ENCODE assay signal across 8 cellular contexts in genomic region chr14:22837059-22837749, GRCh38. TPM values are rescaled to one million over a fixed set of nuclear protein-coding genes. Genes with fewer than 3 reads are reported as not detected.
DNase-seq lines count a peak whose midpoint lies in the region; ATAC-seq and TF ChIP-seq lines count a peak whose summit lies in the region.

No MANE protein-coding gene starts in this region.

- H4K5ac ChIP-seq in mesendoderm (ENCODE audit: low read length) = no peak overlapping the region

- H4K8ac ChIP-seq in mesendoderm (ENCODE audit: low read depth, low read length) = peak overlapping the region; percentile 65

- TF ChIP-seq POLR2A in upper lobe of left lung (IDR thresholded peaks at IDR 0.05) = peak in 2 of 4 donors; percentile 22 to 36

- peak overlapping the region; percentile 100 for H3K23ac ChIP-seq in mesendoderm (ENCODE audit: low read length)

- peak overlapping the region; percentile 88 for H3K4ac ChIP-seq in mesendoderm (ENCODE audit: low read depth, low read length)

- peak overlapping the region; percentile 92 for H3K27ac ChIP-seq in mesendoderm (ENCODE audit: low read depth, low read length)
- H3K27ac ChIP-seq in upper lobe of left lung = peak overlapping the region; percentile 89 to 97 (median 96)

- H2BK120ac ChIP-seq in mesendoderm (ENCODE audit: low read depth, low read length) = peak overlapping the region; percentile 47

- WGBS in mesendoderm (ENCODE audit: extremely low coverage, insufficient coverage, low lambda C conversion rate) = no CpG with 5 or more reads among the region's 60 CpGs
- WGBS in upper lobe of left lung, 2 donors = 1 to 7% methylated on average over 20 to 54 of the region's 60 CpGs

- TF ChIP-seq EP300 in upper lobe of left lung (IDR thresholded peaks at IDR 0.05) = no peak

- H3K27me3 ChIP-seq in NT2/D1 (ENCODE audit: insufficient read depth, insufficient read length) = no peaks in the 10 kb centered on the region
- no peaks in the 10 kb centered on the region for H3K27me3 ChIP-seq in mesendoderm (ENCODE audit: insufficient read depth, low read length, poor library complexity)
- H3K27me3 ChIP-seq in upper lobe of left lung = no peaks in the 10 kb centered on the region

- peaks cover 33% of the 10 kb centered on the region for H3K79me2 ChIP-seq in mesendoderm (ENCODE audit: control insufficient read depth, insufficient read depth, low read length)

- DNase-seq in NT2/D1 (ENCODE audit: low read depth, low spot score) (no peak), ecto neural progenitor cell (ENCODE audit: low spot score) (peak; percentile 66), mesendoderm (peak; percentile 67), upper lobe of left lung (peak in 1 of 2 donors; percentile 90), NAMALWA (ENCODE audit: low spot score) (no peak), SW 1271 (lab: John Stamatoyannopoulos, UW) (no peak)

- H3K18ac ChIP-seq in mesendoderm (ENCODE audit: low read length) = peak overlapping the region; percentile 84

- H2BK5ac ChIP-seq in mesendoderm (ENCODE audit: low read length) = peak overlapping the region; percentile 16

- H3K4me3 ChIP-seq in NT2/D1 (ENCODE audit: insufficient read length, low read depth) = peak overlapping the region; percentile 72
- H3K4me3 ChIP-seq in mesendoderm (ENCODE audit: low read length) = peak overlapping the region; percentile 86
- H3K4me3 ChIP-seq in upper lobe of left lung = peak overlapping the region; percentile 71 to 90 (median 76)

- peaks cover 19% of the 10 kb centered on the region for H3K79me1 ChIP-seq in mesendoderm (ENCODE audit: low read length)

- H2BK15ac ChIP-seq in mesendoderm (replicated peaks; ENCODE audit: low read depth) = no peak overlapping the region

- H3K36me3 ChIP-seq in ES-I3 (ENCODE audit: insufficient read depth, low read length) (peaks cover 11% of the 10 kb centered on the region; the same call in 1 of the 2 replicates), NT2/D1 (ENCODE audit: insufficient read depth, insufficient read length, low read length) (peaks cover 52% of the 10 kb centered on the region), mesendoderm (ENCODE audit: control insufficient read depth, insufficient read depth, low read length) (peaks cover 10% of the 10 kb centered on the region), upper lobe of left lung (peaks cover 0 to 31% (median 22%) of the 10 kb centered on the region in 4 donors)

- TF ChIP-seq CTCF in upper lobe of left lung (IDR thresholded peaks at IDR 0.05) = no peak

- peaks cover 19% of the 10 kb centered on the region for H3K4me1 ChIP-seq in ES-I3 (ENCODE audit: insufficient read depth, low read length)
- no peaks in the 10 kb centered on the region for H3K4me1 ChIP-seq in NT2/D1 (ENCODE audit: insufficient read depth, insufficient read length)
- peaks cover 12% of the 10 kb centered on the region for H3K4me1 ChIP-seq in mesendoderm (ENCODE audit: control insufficient read depth, low read depth, low read length)
- H3K4me1 ChIP-seq in upper lobe of left lung = peaks cover 19 to 26% (median 23%) of the 10 kb centered on the region in 4 donors

- H3K56ac ChIP-seq in mesendoderm (ENCODE audit: low read length) = peak overlapping the region; percentile 98

- H3K4me2 ChIP-seq in mesendoderm (ENCODE audit: low read length) = peak overlapping the region; percentile 95

- H3K9me3 ChIP-seq in ES-I3 (ENCODE audit: control insufficient read depth, insufficient read depth, low read length) (no peaks in the 10 kb centered on the region), NT2/D1 (ENCODE audit: insufficient read depth, low read length) (no peaks in the 10 kb centered on the region), upper lobe of left lung (no peaks in the 10 kb centered on the region)

- ATAC-seq in upper lobe of left lung (ENCODE audit: low FRiP score in 2 of 2) (peak; percentile 64 to 87), HG02571 (IDR thresholded peaks at IDR 0.05; ENCODE audit: unreplicated experiment) (no peak)

- H3K9ac ChIP-seq in ES-I3 (ENCODE audit: low read depth, low read length) (peak overlapping the region; percentile 92), NT2/D1 (ENCODE audit: insufficient read length, low read depth) (peak overlapping the region; percentile 86), mesendoderm (ENCODE audit: low read length) (peak overlapping the region; percentile 99)

- H2AK5ac ChIP-seq in mesendoderm (ENCODE audit: low read length) = no peak overlapping the region

RNA-seq across cellular contexts. Expression of gene MMP14, which starts 0.8 kb away (rescaled TPM):
- 188 TPM for polyA plus RNA-seq in mesendoderm (2013, experiment 1 of 2)
- 174 TPM for polyA plus RNA-seq in mesendoderm (2013, experiment 2 of 2)
- total RNA-seq in upper lobe of left lung = 100 to 1,000 TPM in 3 of 6 donors, 10 to 100 TPM in 3; 53.4 to 157 (median 104) TPM

RNA-seq across cellular contexts. Expression of gene MRPL52, which starts 7.5 kb away (rescaled TPM):
- 355 TPM for polyA plus RNA-seq in mesendoderm (2013, experiment 1 of 2)
- 362 TPM for polyA plus RNA-seq in mesendoderm (2013, experiment 2 of 2)
- total RNA-seq in upper lobe of left lung = 10 to 100 TPM in 5 of 6 donors, 1 to 10 TPM in 1; 9.4 to 88.2 (median 34.1) TPM

RNA-seq across cellular contexts. Expression of gene SLC7A7, which starts 22.0 kb away (rescaled TPM):
- polyA plus RNA-seq in mesendoderm (2013, experiment 1 of 2) = 8.9 TPM
- 8.0 TPM for polyA plus RNA-seq in mesendoderm (2013, experiment 2 of 2)
- 100 to 1,000 TPM in 2 of 6 donors, 10 to 100 TPM in 4; 55.0 to 120 (median 99.1) TPM for total RNA-seq in upper lobe of left lung

RNA-seq across cellular contexts. Expression of gene LRP10, which starts 34.3 kb away (rescaled TPM):
- 11.7 TPM for polyA plus RNA-seq in mesendoderm (2013, experiment 1 of 2)
- 11.5 TPM for polyA plus RNA-seq in mesendoderm (2013, experiment 2 of 2)
- total RNA-seq in upper lobe of left lung = 100 to 1,000 TPM in 5 of 6 donors, 10 to 100 TPM in 1; 90.2 to 169 (median 149) TPM

RNA-seq across cellular contexts. Expression of gene REM2, which starts 45.8 kb away (rescaled TPM):
- polyA plus RNA-seq in mesendoderm (2013, experiment 1 of 2) = 1.1 TPM
- polyA plus RNA-seq in mesendoderm (2013, experiment 2 of 2) = 1.2 TPM
- 1 to 10 TPM; 1.0 to 6.3 (median 1.2) TPM for total RNA-seq in upper lobe of left lung

Comparison
In these comparisons a context has a peak if more than half of its experiments do, and no peak if none do; other contexts are left out.
1. DNase-seq: peak in ecto neural progenitor cell (single experiment) and mesendoderm (single experiment); none in NT2/D1 (single experiment), NAMALWA (single experiment) and SW 1271 (0 of 2).
2. Peak in every context shown above with its lines, with median percentiles within 50 percentile points of each other: H3K9ac ChIP-seq and H3K4me3 ChIP-seq.